ENCODE assay signal across 8 cellular contexts in genomic region chr18:48841381-48842258, GRCh38.
DNase-seq lines count a peak whose midpoint lies in the region; ATAC-seq and TF ChIP-seq lines count a peak whose summit lies in the region.

No MANE protein-coding gene starts in this region.

- H3K27ac ChIP-seq in CD8-positive, alpha-beta memory T cell (ENCODE audit: low read depth, low read length), result peak overlapping the region; percentile 87
- peak overlapping the region; percentile 93 for H3K27ac ChIP-seq in RWPE1

- DNase-seq in CD8-positive, alpha-beta memory T cell, result peak in 1 of 5 donors; percentile 46
- DNase-seq in RWPE1 (ENCODE audit: low spot score) (no peak), epithelial cell of esophagus (ENCODE audit: low read depth) (peak; percentile 68), iPS-NIHi7 (ENCODE audit: extremely low spot score) (no peak), NCI-H446 (lab: John Stamatoyannopoulos, UW) (no peak)

- peak overlapping the region in 6 of 7 donors; percentile 40 to 91 (median 72) for H3K4me3 Mint-ChIP-seq in CD8-positive, alpha-beta memory T cell

- H3K4me1 ChIP-seq in CD8-positive, alpha-beta memory T cell (ENCODE audit: insufficient read depth, low read length), result peaks cover 83% of the 10 kb centered on the region
- peaks cover 25% of the 10 kb centered on the region for H3K4me1 ChIP-seq in neuron (ENCODE audit: insufficient read depth, low read length)

- TF ChIP-seq CTCF in RWPE1 (conservative IDR thresholded peaks at IDR 0.05; ENCODE audit: low read depth), result no peak
- TF ChIP-seq CTCF in epithelial cell of esophagus (IDR thresholded peaks at IDR 0.05; ENCODE audit: insufficient read depth, low read depth, low read length, missing control alignments), result no peak

- H3K36me3 Mint-ChIP-seq in CD8-positive, alpha-beta memory T cell, result peaks cover 0 to 7% (median 4%) of the 10 kb centered on the region in 3 donors

- no peaks in the 10 kb centered on the region for H3K9me3 Mint-ChIP-seq in CD8-positive, alpha-beta memory T cell

- H3K27me3 ChIP-seq in CD8-positive, alpha-beta memory T cell (ENCODE audit: insufficient read depth, low read length, poor library complexity, severe bottlenecking), result no peaks in the 10 kb centered on the region
- H3K27me3 ChIP-seq in neuron (ENCODE audit: insufficient read depth, low read length), result no peaks in the 10 kb centered on the region

- CTCF ChIA-PET in CD8-positive, alpha-beta memory T cell (lab: Charles Lee), result interaction anchor here (0.9 to 2.2 kb wide), 4 partner anchors 9 to 32 kb away, joined by 3 to 6 read pairs (median 4); no protein-coding TSS in a partner anchor
- CTCF ChIA-PET in RWPE1 (lab: Yijun Ruan, JAX), result no interaction called here

- peaks cover 0 to 2% of the 10 kb centered on the region in 2 donors for H3K27me3 Mint-ChIP-seq in CD8-positive, alpha-beta memory T cell

- POLR2A ChIA-PET in CD8-positive, alpha-beta memory T cell (lab: Charles Lee), result interaction anchor here (1.1 kb wide), 1 partner anchor 9 kb away, joined by 3 read pairs; no protein-coding TSS in a partner anchor
- POLR2A ChIA-PET in RWPE1 (lab: Yijun Ruan, JAX; ENCODE audit: low non-redundant PET), result interaction anchor here (0.5 kb wide), 1 partner anchor 8 kb away, joined by 5 read pairs; no protein-coding TSS in a partner anchor

- H3K4me1 Mint-ChIP-seq in CD8-positive, alpha-beta memory T cell, result peaks cover 86 to 95% (median 88%) of the 10 kb centered on the region in 3 donors

- no peak for ATAC-seq in HG03108 (IDR thresholded peaks at IDR 0.05; ENCODE audit: unreplicated experiment)
- ATAC-seq in HG02885 (IDR thresholded peaks at IDR 0.05; ENCODE audit: poor library complexity, unreplicated experiment), result no peak

- no peak overlapping the region for H2AFZ ChIP-seq in neuron (ENCODE audit: low read depth, low read length)

- H3K27ac Mint-ChIP-seq in CD8-positive, alpha-beta memory T cell, result peak overlapping the region; percentile 89 to 99 (median 97)

- H3K9me3 ChIP-seq in CD8-positive, alpha-beta memory T cell (ENCODE audit: low read length), result no peaks in the 10 kb centered on the region
- no peaks in the 10 kb centered on the region for H3K9me3 ChIP-seq in neuron (ENCODE audit: low read length)

- H3K4me3 ChIP-seq in CD8-positive, alpha-beta memory T cell (ENCODE audit: low read length), result peak overlapping the region; percentile 52
- H3K4me3 ChIP-seq in epithelial cell of esophagus (ENCODE audit: low read length) (no peak overlapping the region), neuron (ENCODE audit: low read length) (peak overlapping the region; percentile 42)

- H3K36me3 ChIP-seq in CD8-positive, alpha-beta memory T cell (ENCODE audit: insufficient read depth, low read length), result no peaks in the 10 kb centered on the region
- H3K36me3 ChIP-seq in neuron (ENCODE audit: insufficient read depth, low read length), result no peaks in the 10 kb centered on the region
